In the genomic region with DNA sequence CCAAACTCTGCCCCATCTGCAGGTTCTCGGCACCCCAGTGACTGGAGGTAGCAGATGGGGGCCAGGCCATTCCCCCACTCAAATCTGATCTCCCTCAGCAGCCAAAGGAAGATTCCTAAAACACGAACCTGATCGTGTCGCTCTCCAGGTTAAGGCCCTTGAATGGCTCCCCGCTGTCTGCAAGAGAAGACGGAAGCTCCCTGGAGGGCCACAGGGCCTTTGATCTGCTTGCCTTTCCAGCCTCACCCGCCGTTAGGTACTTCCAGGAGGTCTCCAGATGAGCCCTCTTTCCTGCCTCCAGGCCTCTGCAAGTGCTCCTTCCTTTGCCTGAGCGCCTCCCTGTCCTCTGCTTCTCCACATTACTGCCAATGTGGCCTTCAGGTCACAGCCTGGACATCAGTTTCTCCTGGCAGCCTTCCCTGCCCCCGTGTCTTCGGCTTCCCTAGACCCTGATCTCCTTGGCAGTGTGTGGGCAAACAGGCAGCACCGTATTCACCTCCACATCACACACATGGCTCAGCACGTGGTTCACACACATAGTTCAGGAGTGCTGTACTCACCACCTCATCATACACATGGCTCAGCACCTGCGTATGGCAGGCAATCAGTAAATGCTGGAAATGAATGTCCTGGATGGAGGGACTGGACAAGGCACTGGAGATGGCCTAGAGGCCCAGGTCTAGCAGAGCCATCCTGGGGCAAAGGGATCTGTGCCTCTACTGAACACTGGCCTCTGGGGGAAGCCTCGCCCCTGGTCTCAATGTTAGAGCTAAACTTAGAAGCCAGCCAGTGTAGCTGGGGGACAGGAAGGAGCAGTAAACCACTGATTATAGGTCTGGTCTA, we compare ENCODE assay signal across 10 cellular contexts. TPM values are rescaled to one million over a fixed set of nuclear protein-coding genes. Genes with fewer than 3 reads are reported as not detected.
DNase-seq lines count a peak whose midpoint lies in the region; ATAC-seq lines count a peak whose summit lies in the region.
"Had no signal": no experiment of that assay in that cellular context is flagged by ENCODE, and none has a peak within 500 bp of the region (broad histone marks: within the 10 kb centered on the region; RNA-seq: fewer than 3 reads in every experiment).

No MANE protein-coding gene starts in this region.

- no peak overlapping the region for H3K4me2 ChIP-seq in neuronal stem cell (ENCODE audit: insufficient read depth, low read length, poor library complexity, severe bottlenecking)

- no peak overlapping the region for H3K9ac ChIP-seq in neuronal stem cell (ENCODE audit: low read depth, low read length, poor library complexity)

- no CpG with 5 or more reads among the region's 15 CpGs for WGBS in neuronal stem cell (ENCODE audit: extremely low coverage in 2 of 2, insufficient read length in 2 of 2, insufficient replicate concordance in 1 of 2), 2 donors

- peak overlapping the region; percentile 6 for H2AK5ac ChIP-seq in neuronal stem cell (ENCODE audit: low read depth, low read length)

- H3K18ac ChIP-seq in neuronal stem cell (ENCODE audit: low read length), result peak overlapping the region; percentile 76

- peak overlapping the region; percentile 66 for H2BK5ac ChIP-seq in neuronal stem cell (ENCODE audit: low read length)

- H3K9me3 ChIP-seq in neuronal stem cell (replicated peaks in 1 of 2; ENCODE audit: control insufficient read depth in 2 of 2, insufficient read depth in 1 of 2, low read depth in 1 of 2, low read length in 2 of 2), result no peaks in the 10 kb centered on the region

- H3K79me2 ChIP-seq in ACC112 (ENCODE audit: control insufficient read depth, insufficient read depth, low read length, unreplicated experiment), result no peaks in the 10 kb centered on the region

- H3K4ac ChIP-seq in neuronal stem cell (ENCODE audit: low read length), result no peak overlapping the region

- no peak overlapping the region for H4K8ac ChIP-seq in neuronal stem cell (ENCODE audit: low read depth, low read length)

- DNase-seq in NCI-H69 (lab: John Stamatoyannopoulos, UW) (peak; percentile 84), epithelial cell of prostate (ENCODE audit: low read depth, low spot score) (no peak), neuronal stem cell (ENCODE audit: low spot score) (no peak), foreskin melanocyte (no peak), NCI-H2081 treated with DMSO at 0.1 percent for 48 hours (lab: John Stamatoyannopoulos, UW) (no peak)
- no peak for DNase-seq in activated CD4-positive, alpha-beta T cell treated with anti-CD3 and anti-CD28 coated beads, Interleukin-2, amount 50 U/mL, for 4 hours
- DNase-seq: activated gamma-delta T cell had no signal

- peak overlapping the region; percentile 56 for H3K14ac ChIP-seq in neuronal stem cell (ENCODE audit: low read length)

- H4K91ac ChIP-seq in neuronal stem cell (ENCODE audit: low read depth, low read length, poor library complexity), result peak overlapping the region; percentile 93

- H2AFZ ChIP-seq in ACC112 (ENCODE audit: low read length, unreplicated experiment) (no peak overlapping the region), neuronal stem cell (ENCODE audit: low read length) (no peak overlapping the region)

- no peak overlapping the region for H2BK120ac ChIP-seq in neuronal stem cell (ENCODE audit: low read depth, low read length)

- H2BK15ac ChIP-seq in neuronal stem cell (ENCODE audit: low read length), result peak overlapping the region; percentile 46

- ATAC-seq in GM19463 (IDR thresholded peaks at IDR 0.05; ENCODE audit: unreplicated experiment), result no peak
- ATAC-seq: natural killer cell treated with Interleukin-12 subunit alpha and Interleukin-12 subunit beta and Interleukin-15 and Interleukin-18, amount 100 ng/mL, for 72 hours had no signal

- no peak overlapping the region for H3K4me3 ChIP-seq in ACC112 (ENCODE audit: low read depth, low read length)
- no peak overlapping the region for H3K4me3 ChIP-seq in neuronal stem cell (ENCODE audit: low read length in 2 of 2)

- peaks cover 4% of the 10 kb centered on the region for H3K79me1 ChIP-seq in neuronal stem cell (ENCODE audit: low read depth, low read length)

- H3K4me1 ChIP-seq in ACC112 (ENCODE audit: control insufficient read depth, insufficient read depth, low read length, unreplicated experiment) (peaks cover 70% of the 10 kb centered on the region), neuronal stem cell (ENCODE audit: control insufficient read depth in 2 of 2, insufficient read depth in 1 of 2, low read depth in 1 of 2, low read length in 2 of 2) (peaks cover 35 to 39% of the 10 kb centered on the region in 2 donors)

- peak overlapping the region; percentile 91 for H2BK12ac ChIP-seq in neuronal stem cell (ENCODE audit: low read length)

- H3K27ac ChIP-seq in ACC112 (ENCODE audit: low read depth, low read length) (peak overlapping the region; percentile 63), epithelial cell of prostate (peak overlapping the region; percentile 74), neuronal stem cell (replicated peaks; ENCODE audit: low read length) (no peak overlapping the region)

- H3K23ac ChIP-seq in neuronal stem cell (ENCODE audit: low read depth, low read length, poor library complexity), result peak overlapping the region; percentile 49

- H3K27me3 ChIP-seq in ACC112 (ENCODE audit: insufficient read depth, low read length) (no peaks in the 10 kb centered on the region), neuronal stem cell (ENCODE audit: control insufficient read depth in 3 of 3, insufficient read depth in 3 of 3, low read depth in 1 of 3, low read length in 3 of 3) (no peaks in the 10 kb centered on the region)

- H3K36me3 ChIP-seq in ACC112 (ENCODE audit: insufficient read depth, low read length), result peaks cover 3% of the 10 kb centered on the region; the same call in 1 of the 2 replicates
- H3K36me3 ChIP-seq in neuronal stem cell (replicated peaks in 1 of 2; ENCODE audit: control insufficient read depth in 2 of 2, insufficient read depth in 2 of 2, low read length in 2 of 2), result peaks cover 19 to 83% of the 10 kb centered on the region in 2 donors

RNA-seq across cellular contexts. Expression of a gene that starts 26.4 kb away (rescaled TPM):
- polyA plus RNA-seq in neuronal stem cell (2013, experiment 1 of 2), result 21.6 TPM
- 19.9 TPM for polyA plus RNA-seq in neuronal stem cell (2013, experiment 2 of 2)
